ENCODE assay signal across 8 cellular contexts in genomic region chr17:52106638-52107261, GRCh38. TPM values are rescaled to one million over a fixed set of nuclear protein-coding genes. Genes with fewer than 3 reads are reported as not detected.
DNase-seq lines count a peak whose midpoint lies in the region; ATAC-seq lines count a peak whose summit lies in the region.

No MANE protein-coding gene starts in this region.

- H3K36me3 Mint-ChIP-seq in activated naive CD8-positive, alpha-beta T cell treated with anti-CD3 and anti-CD28 coated beads, Interleukin-2, amount 50 U/mL, for 24 hours (ENCODE audit: low read depth), result no peaks in the 10 kb centered on the region

- no peaks in the 10 kb centered on the region for H3K4me1 Mint-ChIP-seq in activated naive CD8-positive, alpha-beta T cell treated with anti-CD3 and anti-CD28 coated beads, Interleukin-2, amount 50 U/mL, for 24 hours

- no peak overlapping the region for H3K4me3 Mint-ChIP-seq in activated naive CD8-positive, alpha-beta T cell treated with anti-CD3 and anti-CD28 coated beads, Interleukin-2, amount 50 U/mL, for 24 hours

- H3K9me3 Mint-ChIP-seq in activated naive CD8-positive, alpha-beta T cell treated with anti-CD3 and anti-CD28 coated beads, Interleukin-2, amount 50 U/mL, for 24 hours, result no peaks in the 10 kb centered on the region

- H3K27ac Mint-ChIP-seq in activated naive CD8-positive, alpha-beta T cell treated with anti-CD3 and anti-CD28 coated beads, Interleukin-2, amount 50 U/mL, for 24 hours, result no peak overlapping the region

- DNase-seq in NCI-H187 (lab: John Stamatoyannopoulos, UW) (peak; percentile 5 to 21), NCI-H187 treated with DMSO at 0.1 percent for 48 hours (lab: John Stamatoyannopoulos, UW) (no peak), NCI-H774 (lab: John Stamatoyannopoulos, UW) (peak; percentile 54), iPS-NIHi11 (ENCODE audit: low spot score) (peak; percentile 63), ureter (ENCODE audit: low spot score) (no peak)
- DNase-seq in activated naive CD8-positive, alpha-beta T cell treated with anti-CD3 and anti-CD28 coated beads, Interleukin-2, amount 50 U/mL, for 24 hours, result peak; percentile 45
- DNase-seq in stimulated activated CD4-positive, alpha-beta T cell treated with anti-CD3 and anti-CD28 coated beads, Interleukin-1b, Interleukin-23, amount 100 ng/mL, for 24 hours (ENCODE audit: low read depth in 4 of 4, low spot score in 1 of 4), result peak; percentile 9 to 15 (median 14)

- H3K27me3 Mint-ChIP-seq in activated naive CD8-positive, alpha-beta T cell treated with anti-CD3 and anti-CD28 coated beads, Interleukin-2, amount 50 U/mL, for 24 hours, result peaks cover 13% of the 10 kb centered on the region

- ATAC-seq in HG02571 (IDR thresholded peaks at IDR 0.05; ENCODE audit: unreplicated experiment), result peak; percentile 50
- no peak for ATAC-seq in activated naive CD8-positive, alpha-beta T cell treated with anti-CD3 and anti-CD28 coated beads, Interleukin-2, amount 50 U/mL, for 24 hours

RNA-seq across cellular contexts. Expression of gene CA10, which starts 51.8 kb away (rescaled TPM):
- not detected for total RNA-seq in ureter

Comparison
In these comparisons a context has a peak if more than half of its experiments do, and no peak if none do; other contexts are left out.
1. DNase-seq: peak in NCI-H187 (2 of 2), NCI-H774 (single experiment), activated naive CD8-positive, alpha-beta T cell treated with anti-CD3 and anti-CD28 coated beads, Interleukin-2, amount 50 U/mL, for 24 hours (single experiment), iPS-NIHi11 (single experiment) and stimulated activated CD4-positive, alpha-beta T cell treated with anti-CD3 and anti-CD28 coated beads, Interleukin-1b, Interleukin-23, amount 100 ng/mL, for 24 hours (4 of 4); none in NCI-H187 treated with DMSO at 0.1 percent for 48 hours (single experiment) and ureter (single experiment).